Comparison of ENCODE assay signal across 8 cellular contexts in the genomic region with DNA sequence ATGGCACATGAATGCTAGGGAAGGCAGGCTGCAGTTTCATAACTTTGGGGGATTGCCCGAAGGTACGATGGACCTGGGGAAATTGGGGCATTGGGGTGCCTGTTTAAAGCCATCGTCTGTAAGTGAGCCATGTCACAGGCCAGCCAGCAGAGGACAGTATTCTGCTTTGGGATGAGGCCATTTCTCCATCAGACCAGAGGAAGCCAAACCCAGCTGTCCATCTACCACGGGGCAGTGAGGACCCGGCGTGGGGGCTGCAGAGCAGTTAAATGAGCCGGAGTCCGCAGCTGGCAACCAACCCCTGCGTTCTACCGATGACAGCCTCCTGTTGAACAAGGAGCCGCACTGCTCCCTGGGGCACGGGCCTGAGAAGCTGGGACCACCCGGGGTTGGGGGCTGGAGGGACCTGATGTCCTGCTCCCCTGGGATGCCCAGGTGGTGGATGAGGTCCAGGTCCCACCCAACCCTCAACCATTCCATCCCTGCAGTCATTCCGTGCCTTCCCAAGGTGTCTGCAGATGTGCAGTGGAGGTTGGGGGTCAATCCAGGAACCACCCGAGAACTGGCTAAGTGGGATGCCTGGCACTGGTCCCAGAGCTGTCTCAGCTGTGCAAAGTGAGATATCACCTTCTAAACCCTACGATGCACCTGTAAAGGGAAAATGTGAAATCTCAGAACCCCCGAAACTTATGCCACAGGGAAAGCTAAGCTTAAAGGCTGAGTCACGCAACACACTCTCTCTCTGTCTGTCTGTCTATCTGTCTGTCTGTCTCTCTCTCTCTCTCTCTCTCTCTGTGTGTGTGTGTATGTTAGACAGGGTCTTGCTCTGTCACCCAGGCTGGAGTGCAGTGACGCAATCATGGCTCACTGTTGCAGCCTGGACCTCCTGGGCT. TPM values are rescaled to one million over a fixed set of nuclear protein-coding genes. Genes with fewer than 3 reads are reported as not detected.
DNase-seq lines count a peak whose midpoint lies in the region; ATAC-seq and TF ChIP-seq lines count a peak whose summit lies in the region.

No MANE protein-coding gene starts in this region.

- H3K27ac ChIP-seq in A673 (ENCODE audit: low read depth, low read length, poor library complexity, severe bottlenecking): no peak overlapping the region

- ATAC-seq in GM21723 (IDR thresholded peaks at IDR 0.05; ENCODE audit: unreplicated experiment): no peak

- H3K27me3 ChIP-seq in A673 (replicated peaks; ENCODE audit: insufficient read depth, low read depth, low read length, poor library complexity): no peaks in the 10 kb centered on the region

- intact Hi-C loops in A673 (cut with micrococcal nuclease; ENCODE audit: unreplicated experiment): loop anchor here (2.0 kb wide), 1 partner anchor 152 kb away; no protein-coding TSS in a partner anchor

- H3K36me3 ChIP-seq in A673 (ENCODE audit: insufficient read depth, low read length, poor library complexity, severe bottlenecking): no peaks in the 10 kb centered on the region

- no peaks in the 10 kb centered on the region for H3K9me3 ChIP-seq in A673 (ENCODE audit: low read depth, low read length, poor library complexity, severe bottlenecking)

- BruUV-seq in A673 (replicated peaks; lab: Mats Ljungman, UMichigan): no TSS peak

- CTCF ChIA-PET in A673 (lab: Charles Lee): interaction anchor here (0.5 to 2.5 kb wide), 3 partner anchors 153 to 448 kb away, joined by 3 to 14 read pairs (median 4); no protein-coding TSS in a partner anchor

- DNase-seq in A673 (ENCODE audit: low spot score): peak; percentile 56
- peak; percentile 70 for DNase-seq in NCI-H146 treated with DMSO at 0.1 percent for 48 hours (lab: John Stamatoyannopoulos, UW; ENCODE audit: unreplicated experiment)
- peak; percentile 14 for DNase-seq in T-helper 22 cell (ENCODE audit: low read depth)
- DNase-seq in cardiac fibroblast (ENCODE audit: low read depth in 2 of 2): peak; percentile 73 to 79
- DNase-seq in inferior parietal cortex (ENCODE audit: extremely low spot score): peak; percentile 73
- peak; percentile 47 to 50 for DNase-seq in stimulated activated CD4-positive, alpha-beta T cell treated with anti-CD3 and anti-CD28 coated beads, Interleukin-2, amount 100 ng/mL, for 24 hours

- no peak overlapping the region for H3K4me3 ChIP-seq in A673 (ENCODE audit: low read depth, low read length, poor library complexity, severe bottlenecking)
- no peak overlapping the region for H3K4me3 ChIP-seq in GM12875 (ENCODE audit: low read depth, low read length)
- H3K4me3 ChIP-seq in cardiac fibroblast (replicated peaks in 1 of 2; ENCODE audit: low read depth in 2 of 2, low read length in 2 of 2): no peak overlapping the region

- H3K4me1 ChIP-seq in A673 (ENCODE audit: insufficient read depth, low read length, poor library complexity, severe bottlenecking): peaks cover 4% of the 10 kb centered on the region

- TF ChIP-seq CTCF in A673 (conservative IDR thresholded peaks at IDR 0.05; ENCODE audit: low read depth, low read length) (peak; percentile 81), GM12875 (IDR thresholded peaks at IDR 0.05; ENCODE audit: borderline replicate concordance, insufficient read depth, low read depth, low read length) (peak; percentile 98), cardiac fibroblast (IDR thresholded peaks at IDR 0.05; ENCODE audit: low read depth, low read length) (peak; percentile 98)

- POLR2A ChIA-PET in A673 (lab: Charles Lee; ENCODE audit: low non-redundant PET): no interaction called here

RNA-seq across cellular contexts. Expression of a gene that starts 12.1 kb away (rescaled TPM):
- total RNA-seq in A673 (2021): 86.5 and 89.4 TPM in 2 replicates

RNA-seq across cellular contexts. Expression of a gene that starts 48.2 kb away (rescaled TPM):
- 99.3 and 104 TPM in 2 replicates for total RNA-seq in A673 (2021)

RNA-seq across cellular contexts. Expression of a gene that starts 53.1 kb away (rescaled TPM):
- not detected in 2 replicates for total RNA-seq in A673 (2021)

Comparison
In these comparisons a context has a peak if more than half of its experiments do, and no peak if none do; other contexts are left out.
1. DNase-seq: peak in every context shown above with its lines; median percentile 76 in cardiac fibroblast; 73 in inferior parietal cortex; 70 in NCI-H146 treated with DMSO at 0.1 percent for 48 hours; 56 in A673; 48 in stimulated activated CD4-positive, alpha-beta T cell treated with anti-CD3 and anti-CD28 coated beads, Interleukin-2, amount 100 ng/mL, for 24 hours; 14 in T-helper 22 cell.